ENCODE assay signal across 8 cellular contexts in genomic region chr22:21045585-21046294, GRCh38. TPM values are rescaled to one million over a fixed set of nuclear protein-coding genes. Genes with fewer than 3 reads are reported as not detected.
A peak's percentile ranks its signal among the peaks of the same experiment; 100 is the strongest.
DNase-seq lines count a peak whose midpoint lies in the region; ATAC-seq and TF ChIP-seq lines count a peak whose summit lies in the region.

LRRC74B (plus strand) TSS chr22:21045946; CDS start chr22:21045987, 41 bp downstream.

- ATAC-seq in GM18505 (IDR thresholded peaks at IDR 0.05; ENCODE audit: unreplicated experiment) (peak; percentile 73), HG03342 (IDR thresholded peaks at IDR 0.05; ENCODE audit: unreplicated experiment) (peak; percentile 88), GM18517 (IDR thresholded peaks at IDR 0.05; ENCODE audit: unreplicated experiment) (no peak)

- TF ChIP-seq POLR2A in GM18505 (IDR thresholded peaks at IDR 0.05; ENCODE audit: borderline replicate concordance, extremely low read depth, insufficient read depth, insufficient read length) = no peak

- peak; percentile 87 for DNase-seq in NCI-H510A (lab: John Stamatoyannopoulos, UW)
- DNase-seq in activated CD4-positive, alpha-beta T cell treated with anti-CD3 and anti-CD28 coated beads, Interleukin-2, amount 50 U/mL, for 1 hour = peak; percentile 67
- DNase-seq in dermis blood vessel endothelial cell = peak; percentile 89
- peak; percentile 98 for DNase-seq in left kidney (ENCODE audit: low read depth, low spot score)
- peak; percentile 77 for DNase-seq in stimulated activated CD4-positive, alpha-beta T cell treated with anti-CD3 and anti-CD28 coated beads, Interleukin-1b, Interleukin-23, amount 100 ng/mL, for 48 hours

RNA-seq across cellular contexts. Expression of gene LRRC74B, which starts in this region (rescaled TPM):
- total RNA-seq in dermis blood vessel endothelial cell = not detected in 2 replicates

Comparison
In these comparisons a context has a peak if more than half of its experiments do, and no peak if none do; other contexts are left out.
1. Peak in DNase-seq in dermis blood vessel endothelial cell; RNA of the gene not detected or under 1 TPM.